In genomic region chr19:38892841-38893240, GRCh38 we compare ENCODE assay signal across 2 cellular contexts.
TF ChIP-seq lines count a peak whose summit lies in the region.

No MANE protein-coding gene starts in this region.

TF ChIP-seq in HEK293, 187 proteins besides CTCF, POLR2A, EP300 and RAD21:
- TF ChIP-seq SP2 (tag by site-specific recombination; IDR thresholded peaks at IDR 0.05) (0 out of 2 replicates have a peak, but pooled peaks have one; percentile 21), PRDM2 (tag by site-specific recombination; IDR thresholded peaks at IDR 0.05; ENCODE audit: borderline replicate concordance) (no peak), ZNF600 (tag by site-specific recombination; IDR thresholded peaks at IDR 0.05) (no peak), ZNF157 (tag by site-specific recombination; IDR thresholded peaks at IDR 0.05) (no peak), ZNF121 (tag by site-specific recombination; IDR thresholded peaks at IDR 0.05) (peak; percentile 36; the same call in 1 of the 2 replicates), ZNF623 (tag by site-specific recombination; IDR thresholded peaks at IDR 0.05) (no peak), KLF1 (tag by site-specific recombination; IDR thresholded peaks at IDR 0.05) (no peak), ZNF521 (tag by site-specific recombination; IDR thresholded peaks at IDR 0.05) (no peak), ZNF112 (tag by site-specific recombination; IDR thresholded peaks at IDR 0.05) (no peak)

TF ChIP-seq in K562, 482 proteins besides CTCF, POLR2A, EP300 and RAD21:
- TF ChIP-seq NFYB (IDR thresholded peaks at IDR 0.05; ENCODE audit: extremely low read depth, insufficient read length): peak; percentile 77
- TF ChIP-seq, protein P1, sequence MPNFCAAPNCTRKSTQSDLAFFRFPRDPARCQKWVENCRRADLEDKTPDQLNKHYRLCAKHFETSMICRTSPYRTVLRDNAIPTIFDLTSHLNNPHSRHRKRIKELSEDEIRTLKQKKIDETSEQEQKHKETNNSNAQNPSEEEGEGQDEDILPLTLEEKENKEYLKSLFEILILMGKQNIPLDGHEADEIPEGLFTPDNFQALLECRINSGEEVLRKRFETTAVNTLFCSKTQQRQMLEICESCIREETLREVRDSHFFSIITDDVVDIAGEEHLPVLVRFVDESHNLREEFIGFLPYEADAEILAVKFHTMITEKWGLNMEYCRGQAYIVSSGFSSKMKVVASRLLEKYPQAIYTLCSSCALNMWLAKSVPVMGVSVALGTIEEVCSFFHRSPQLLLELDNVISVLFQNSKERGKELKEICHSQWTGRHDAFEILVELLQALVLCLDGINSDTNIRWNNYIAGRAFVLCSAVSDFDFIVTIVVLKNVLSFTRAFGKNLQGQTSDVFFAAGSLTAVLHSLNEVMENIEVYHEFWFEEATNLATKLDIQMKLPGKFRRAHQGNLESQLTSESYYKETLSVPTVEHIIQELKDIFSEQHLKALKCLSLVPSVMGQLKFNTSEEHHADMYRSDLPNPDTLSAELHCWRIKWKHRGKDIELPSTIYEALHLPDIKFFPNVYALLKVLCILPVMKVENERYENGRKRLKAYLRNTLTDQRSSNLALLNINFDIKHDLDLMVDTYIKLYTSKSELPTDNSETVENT (CRISPR knock-in tag; IDR thresholded peaks at IDR 0.05): no peak
TF ChIP-seq in K562: peak in this region for 1.
